29 cellular contexts compared by ENCODE assay signal in the genomic region with DNA sequence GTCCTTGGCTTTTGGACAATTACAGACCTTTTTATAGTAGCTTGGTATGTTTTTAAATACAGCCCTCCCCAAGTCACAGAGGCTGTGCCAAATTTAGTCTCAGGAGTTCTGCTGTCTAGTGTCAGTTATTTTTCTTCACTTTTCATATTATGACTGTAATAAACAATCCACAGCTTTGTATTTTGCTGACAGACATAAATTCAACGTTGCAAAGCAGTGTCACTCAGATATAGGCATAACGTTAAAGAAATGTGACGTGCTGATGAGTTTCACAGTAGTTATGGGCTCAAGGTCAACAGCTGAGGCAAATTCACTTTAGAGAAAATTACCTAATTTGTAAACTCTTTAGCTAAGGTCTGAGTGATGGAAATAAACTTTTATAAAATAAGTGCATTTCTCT.
"Had no signal": no experiment of that assay in that cellular context is flagged by ENCODE, and none has a peak within 500 bp of the region (broad histone marks: within the 10 kb centered on the region; RNA-seq: fewer than 3 reads in every experiment).

No MANE protein-coding gene starts in this region.

- H3K27me3 ChIP-seq: ascending aorta, breast epithelium, cardiac muscle cell, dorsolateral prefrontal cortex had no signal

- H3K36me3 ChIP-seq: ascending aorta, breast epithelium, cardiac muscle cell had no signal

- H3K27ac ChIP-seq: breast epithelium, cardiac muscle cell, coronary artery, dorsolateral prefrontal cortex had no signal

- H3K9me3 ChIP-seq: ascending aorta, breast epithelium had no signal

- H3K4me1 ChIP-seq: breast epithelium had no signal

- FAIRE-seq: frontal cortex had no signal

- ATAC-seq: activated CD4-positive, alpha-beta T cell treated with anti-CD3 and anti-CD28 coated beads for 36 hours; activated CD8-positive, alpha-beta memory T cell treated with anti-CD3 and anti-CD28 coated beads, Interleukin-2, amount 10 ng/mL, durations not matched to agents 7 days and 5 days; activated CD8-positive, alpha-beta T cell treated with anti-CD3 and anti-CD28 coated beads, Interleukin-2, amount 10 ng/mL, durations not matched to agents 7 days and 5 days; activated naive CD4-positive, alpha-beta T cell treated with anti-CD3 and anti-CD28 coated beads, Interleukin-2, amount 50 U/mL, for 72 hours; activated T-cell treated with anti-CD3 and anti-CD28 coated beads, Interleukin-2, amount 50 U/mL, for 72 hours; esophagus mucosa; T-helper 17 cell had no signal

- DNase-seq: activated CD4-positive, alpha-beta memory T cell treated with anti-CD3 and anti-CD28 coated beads for 36 hours; activated CD4-positive, alpha-beta T cell treated with anti-CD3 and anti-CD28 coated beads for 36 hours; activated CD4-positive, alpha-beta T cell treated with anti-CD3 and anti-CD28 coated beads, Interleukin-2, amount 10 ng/mL, durations not matched to agents 24 days and 14 days; activated CD4-positive, CD25-positive, alpha-beta regulatory T cell; activated CD4-positive, CD25-positive, alpha-beta regulatory T cell treated with anti-CD3 and anti-CD28 coated beads, Interleukin-2, amount 50 U/mL, for 72 hours; activated CD8-positive, alpha-beta memory T cell treated with anti-CD3 and anti-CD28 coated beads, Interleukin-2, amount 10 ng/mL, durations not matched to agents 7 days and 5 days; activated CD8-positive, alpha-beta memory T cell treated with anti-CD3 and anti-CD28 coated beads, Interleukin-2, amount 50 U/mL, for 4 hours; activated CD8-positive, alpha-beta T cell treated with anti-CD3 and anti-CD28 coated beads, Interleukin-2, amount 10 ng/mL, durations not matched to agents 7 days and 5 days; activated gamma-delta T cell; activated naive CD4-positive, alpha-beta T cell; activated naive CD4-positive, alpha-beta T cell treated with anti-CD3 and anti-CD28 coated beads, Interleukin-2, amount 10 ng/mL, durations not matched to agents 7 days and 5 days; activated naive CD8-positive, alpha-beta T cell treated with anti-CD3 and anti-CD28 coated beads, Interleukin-2, amount 10 ng/mL, durations not matched to agents 7 days and 5 days; activated T-cell treated with anti-CD3 and anti-CD28 coated beads for 4 hours; activated T-cell treated with anti-CD3 and anti-CD28 coated beads, Interleukin-2, amount 50 U/mL, for 24 hours; activated T-cell treated with anti-CD3 and anti-CD28 coated beads, Interleukin-2, amount 50 U/mL, for 72 hours; central memory CD4-positive, alpha-beta T cell; dorsolateral prefrontal cortex; effector memory CD4-positive, alpha-beta T cell; endodermal cell; T-helper 1 cell; T-helper 17 cell; T1000 had no signal

- H3K4me3 ChIP-seq: ascending aorta, breast epithelium, cardiac muscle cell, coronary artery, dorsolateral prefrontal cortex had no signal
